Comparison of ENCODE assay signal across 31 cellular contexts in the genomic region with DNA sequence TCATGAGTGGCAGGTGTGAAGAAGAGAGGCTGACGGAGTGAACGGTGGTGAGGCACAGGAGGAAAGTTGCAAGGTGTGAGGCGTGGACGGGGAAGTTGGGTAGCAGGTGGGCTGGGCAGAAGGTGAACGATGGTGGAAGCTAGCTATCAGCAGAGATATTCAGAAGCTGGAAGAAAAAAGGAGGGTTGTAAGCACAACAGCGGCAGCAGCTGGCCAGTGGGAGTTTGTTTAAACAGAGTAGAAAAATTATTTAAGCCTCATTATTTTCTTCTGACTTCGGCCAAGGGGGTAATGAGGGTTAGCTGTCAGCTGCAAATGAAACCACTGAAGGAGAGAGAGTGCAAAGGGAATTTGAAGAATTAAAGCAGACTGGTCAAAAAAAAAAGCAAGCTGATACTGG.
A peak's percentile ranks its signal among the peaks of the same experiment; 100 is the strongest.
DNase-seq lines count a peak whose midpoint lies in the region; TF ChIP-seq lines count a peak whose summit lies in the region.
"Had no signal": no experiment of that assay in that cellular context is flagged by ENCODE, and none has a peak within 500 bp of the region (broad histone marks: within the 10 kb centered on the region; RNA-seq: fewer than 3 reads in every experiment).

No MANE protein-coding gene starts in this region.

- in situ Hi-C loops in astrocyte of the cerebellum (cut with HindIII; ENCODE audit: low sequenced_read_pairs), result no loop called here

- no peak overlapping the region for H3K4me3 Mint-ChIP-seq in HFFc6
- H3K4me3 Mint-ChIP-seq: activated CD8-positive, alpha-beta T cell treated with anti-CD3 and anti-CD28 coated beads, Interleukin-2, amount 10 ng/mL, durations not matched to agents 7 days and 5 days; B cell; CD4-positive, alpha-beta memory T cell; GM23338; naive thymus-derived CD4-positive, alpha-beta T cell had no signal

- H3K79me2 ChIP-seq in parathyroid adenoma, result no peaks in the 10 kb centered on the region
- H3K79me2 ChIP-seq: hepatocyte had no signal

- no peaks in the 10 kb centered on the region for H3K9me3 Mint-ChIP-seq in HFFc6
- H3K9me3 Mint-ChIP-seq: activated T-helper 2 cell treated with anti-CD3 and anti-CD28 coated beads, Interferon-gamma antibody, Interleukin-2, Interleukin-4, amounts not matched to agents 10 μg/mL and 5 μg/mL and 100 μg/mL, durations not matched to agents 14 hours and 24 hours and 36 hours; CD4-positive, alpha-beta memory T cell; GM23338; naive thymus-derived CD4-positive, alpha-beta T cell had no signal

- peaks cover 5% of the 10 kb centered on the region; the same call in 1 of the 2 replicates for H3K4me1 Mint-ChIP-seq in HFFc6 (ENCODE audit: low read depth)
- H3K4me1 Mint-ChIP-seq: B cell had no signal

- H3K27ac Mint-ChIP-seq in HFFc6, result no peak overlapping the region
- H3K27ac Mint-ChIP-seq: activated CD8-positive, alpha-beta T cell treated with anti-CD3 and anti-CD28 coated beads, Interleukin-2, amount 10 ng/mL, durations not matched to agents 7 days and 5 days; activated T-helper 2 cell treated with anti-CD3 and anti-CD28 coated beads, Interferon-gamma antibody, Interleukin-2, Interleukin-4, amounts not matched to agents 10 μg/mL and 5 μg/mL and 100 μg/mL, durations not matched to agents 14 hours and 24 hours and 36 hours; B cell; GM23338; naive thymus-derived CD4-positive, alpha-beta T cell had no signal

- no peaks in the 10 kb centered on the region for H3K36me3 Mint-ChIP-seq in HFFc6 (ENCODE audit: low read depth)
- H3K36me3 Mint-ChIP-seq: CD4-positive, alpha-beta memory T cell had no signal

- no peak overlapping the region for H3K4me3 ChIP-seq in astrocyte of the cerebellum (ENCODE audit: low read depth, low read length)
- no peak overlapping the region for H3K4me3 ChIP-seq in parathyroid adenoma (ENCODE audit: low read depth, low read length)
- H3K4me3 ChIP-seq: breast epithelium, dorsolateral prefrontal cortex, gastrocnemius medialis, GM23338, hepatocyte, lung, SJSA1, skin epidermis, thoracic aorta had no signal

- H3K27me3 Mint-ChIP-seq in HFFc6 (ENCODE audit: insufficient read depth), result peaks cover 11% of the 10 kb centered on the region
- H3K27me3 Mint-ChIP-seq: B cell had no signal

- peak overlapping the region; percentile 7 for H2AFZ ChIP-seq in parathyroid adenoma
- H2AFZ ChIP-seq: GM23338, hepatocyte had no signal

- H3K9ac ChIP-seq in parathyroid adenoma, result no peak overlapping the region

- no peaks in the 10 kb centered on the region for H3K9me3 ChIP-seq in parathyroid adenoma (ENCODE audit: control insufficient read depth, low read length)
- H3K9me3 ChIP-seq: breast epithelium, gastrocnemius medialis, SJSA1, thoracic aorta had no signal

- DNase-seq in NCI-H1092 (lab: John Stamatoyannopoulos, UW) (peak; percentile 29), NCI-H446 (lab: John Stamatoyannopoulos, UW) (peak; percentile 18 to 44), astrocyte of the cerebellum (ENCODE audit: low read depth) (peak; percentile 8), activated T-cell treated with anti-CD3 and anti-CD28 coated beads for 4 hours (no peak), HFFc6 (no peak), islet precursor cell (no peak)
- DNase-seq: activated CD4-positive, alpha-beta T cell treated with anti-CD3 and anti-CD28 coated beads for 4 hours; activated CD8-positive, alpha-beta T cell treated with anti-CD3 and anti-CD28 coated beads, Interleukin-2, amount 10 ng/mL, durations not matched to agents 7 days and 5 days; activated naive CD4-positive, alpha-beta T cell treated with anti-CD3 and anti-CD28 coated beads, Interleukin-2, amount 50 U/mL, for 16 hours; amniotic stem cell; CD4-positive, alpha-beta memory T cell; dorsolateral prefrontal cortex; gastrocnemius medialis; naive thymus-derived CD4-positive, alpha-beta T cell; NCI-H1105; NCI-H2029 treated with DMSO at 0.1 percent for 48 hours; NCI-H524 treated with DMSO at 0.1 percent for 48 hours; occipital lobe; stimulated activated naive CD8-positive, alpha-beta T cell treated with anti-CD3 and anti-CD28 coated beads, Interleukin-15, Interleukin-2, amounts not matched to agents 100 U/mL and 50 U/mL, for 24 hours; T1000; WERI-Rb-1 had no signal

- H3K27ac ChIP-seq in parathyroid adenoma, result no peak overlapping the region
- H3K27ac ChIP-seq: breast epithelium, dorsolateral prefrontal cortex, gastrocnemius medialis, hepatocyte, SJSA1, skin epidermis, thoracic aorta, WERI-Rb-1 had no signal

- peaks cover 36% of the 10 kb centered on the region for H3K4me1 ChIP-seq in parathyroid adenoma
- H3K4me1 ChIP-seq: breast epithelium, gastrocnemius medialis, SJSA1 had no signal

- no peaks in the 10 kb centered on the region for H3K36me3 ChIP-seq in parathyroid adenoma (ENCODE audit: control insufficient read depth, insufficient read depth, low read length)
- H3K36me3 ChIP-seq: breast epithelium, gastrocnemius medialis, SJSA1, thoracic aorta, WERI-Rb-1 had no signal

- no peaks in the 10 kb centered on the region for H3K27me3 ChIP-seq in parathyroid adenoma (ENCODE audit: control insufficient read depth, insufficient read depth, low read length)
- H3K27me3 ChIP-seq: breast epithelium, dorsolateral prefrontal cortex, gastrocnemius medialis, hepatocyte, SJSA1 had no signal

- no peak overlapping the region for H3K4me2 ChIP-seq in parathyroid adenoma (ENCODE audit: low read length)
- H3K4me2 ChIP-seq: GM23338, hepatocyte had no signal

- TF ChIP-seq CTCF in astrocyte of the cerebellum (IDR thresholded peaks at IDR 0.05; ENCODE audit: low read depth, low read length, missing control alignments), result no peak
- no peak for TF ChIP-seq CTCF in parathyroid adenoma (IDR thresholded peaks at IDR 0.05)
- no peak for TF ChIP-seq CTCF in HFFc6 (IDR thresholded peaks at IDR 0.05)

Comparison
In these comparisons a context has a peak if more than half of its experiments do, and no peak if none do; other contexts are left out.
1. DNase-seq: peak in NCI-H1092 (single experiment), NCI-H446 (2 of 2) and astrocyte of the cerebellum (single experiment); none in activated T-cell treated with anti-CD3 and anti-CD28 coated beads for 4 hours (single experiment), HFFc6 (single experiment) and islet precursor cell (single experiment).